Comparison of ENCODE assay signal across 8 cellular contexts in the genomic region with DNA sequence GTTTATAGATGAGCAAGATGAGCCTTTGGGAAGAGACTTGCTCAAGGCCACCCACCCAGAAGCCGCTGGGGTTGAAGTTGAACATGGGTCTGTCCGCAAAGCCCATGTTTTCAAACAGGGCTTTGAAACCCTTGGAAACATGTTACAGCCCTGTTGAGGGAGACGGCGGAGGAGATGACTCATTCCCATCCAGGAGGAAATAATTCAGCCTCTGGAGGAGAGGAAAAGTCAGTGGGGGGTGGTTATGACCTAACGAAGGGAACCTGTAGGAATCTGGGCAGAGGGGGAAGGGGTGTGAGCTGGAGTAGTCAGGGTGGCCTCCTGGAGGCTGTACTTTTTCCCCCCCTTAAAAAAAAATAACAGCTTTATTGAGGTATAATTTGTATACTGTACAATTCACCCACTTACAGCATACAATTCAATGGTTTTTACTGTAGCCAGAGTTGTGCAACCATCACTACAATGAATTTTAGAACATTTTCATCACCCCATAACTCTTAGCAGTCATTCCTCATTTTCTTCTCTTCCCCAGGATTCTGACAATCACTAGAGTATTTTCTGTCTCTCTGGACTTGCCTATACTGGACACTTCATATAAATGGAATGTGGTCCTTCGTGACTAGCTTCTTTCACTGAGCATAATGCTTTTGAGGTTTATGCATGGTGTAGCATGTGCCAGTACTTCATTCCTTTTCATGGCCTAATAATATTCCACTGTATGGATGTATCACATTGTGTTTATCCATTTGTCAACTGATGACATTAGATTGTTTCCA. TPM values are rescaled to one million over a fixed set of nuclear protein-coding genes. Genes with fewer than 3 reads are reported as not detected.
A peak's percentile ranks its signal among the peaks of the same experiment; 100 is the strongest.
DNase-seq lines count a peak whose midpoint lies in the region; ATAC-seq and TF ChIP-seq lines count a peak whose summit lies in the region.

No MANE protein-coding gene starts in this region.

- TF ChIP-seq POLR2A in GM18505 (IDR thresholded peaks at IDR 0.05; ENCODE audit: borderline replicate concordance, extremely low read depth, insufficient read depth, insufficient read length) = no peak

- peak overlapping the region in 5 of 7 donors; percentile 29 to 88 (median 58) for H3K4me3 Mint-ChIP-seq in CD8-positive, alpha-beta memory T cell

- H3K4me1 ChIP-seq in CD8-positive, alpha-beta memory T cell (ENCODE audit: insufficient read depth, low read length) = peaks cover 41% of the 10 kb centered on the region
- H3K4me1 ChIP-seq in PC-3 (ENCODE audit: insufficient read depth, low read length) = peaks cover 40% of the 10 kb centered on the region
- peaks cover 25% of the 10 kb centered on the region for H3K4me1 ChIP-seq in osteoblast (ENCODE audit: insufficient read depth, low read length)

- H3K9me3 ChIP-seq in CD8-positive, alpha-beta memory T cell (ENCODE audit: low read length) = no peaks in the 10 kb centered on the region
- H3K9me3 ChIP-seq in PC-3 (ENCODE audit: low read length) (no peaks in the 10 kb centered on the region), osteoblast (ENCODE audit: low read depth, low read length) (no peaks in the 10 kb centered on the region)

- peak overlapping the region; percentile 53 for H3K9ac ChIP-seq in PC-3 (ENCODE audit: low read length)

- H3K27me3 ChIP-seq in CD8-positive, alpha-beta memory T cell (ENCODE audit: insufficient read depth, low read length, poor library complexity, severe bottlenecking) = no peaks in the 10 kb centered on the region
- H3K27me3 ChIP-seq in PC-3 (ENCODE audit: low read length) (no peaks in the 10 kb centered on the region), osteoblast (ENCODE audit: insufficient read depth, low read length) (no peaks in the 10 kb centered on the region)

- no peaks in the 10 kb centered on the region for H3K36me3 ChIP-seq in CD8-positive, alpha-beta memory T cell (ENCODE audit: insufficient read depth, low read length)
- H3K36me3 ChIP-seq in PC-3 (ENCODE audit: low read depth, low read length) (no peaks in the 10 kb centered on the region), osteoblast (ENCODE audit: insufficient read depth, low read length) (no peaks in the 10 kb centered on the region)

- ATAC-seq in PC-3 (peak; percentile 76), esophagus mucosa (peak; percentile 44), HG03135 (IDR thresholded peaks at IDR 0.05; ENCODE audit: unreplicated experiment) (no peak), HG03378 (IDR thresholded peaks at IDR 0.05; ENCODE audit: unreplicated experiment) (no peak), GM18505 (IDR thresholded peaks at IDR 0.05; ENCODE audit: unreplicated experiment) (no peak)

- H3K79me2 ChIP-seq in PC-3 (ENCODE audit: low read length) (peaks cover 31% of the 10 kb centered on the region), osteoblast (ENCODE audit: insufficient read depth, low read length) (peaks cover 29% of the 10 kb centered on the region)

- H3F3A ChIP-seq in PC-3 (ENCODE audit: low read length, unreplicated experiment) = no peaks in the 10 kb centered on the region

- H3K4me1 Mint-ChIP-seq in CD8-positive, alpha-beta memory T cell = peaks cover 40 to 56% (median 44%) of the 10 kb centered on the region in 3 donors

- H3K27ac Mint-ChIP-seq in CD8-positive, alpha-beta memory T cell = peak overlapping the region in 6 of 8 donors; percentile 38 to 93 (median 72)

- H3K27me3 Mint-ChIP-seq in CD8-positive, alpha-beta memory T cell = no peaks in the 10 kb centered on the region

- peak overlapping the region; percentile 72 for H3K4me2 ChIP-seq in PC-3 (ENCODE audit: low read length)
- peak overlapping the region; percentile 63 for H3K4me2 ChIP-seq in osteoblast (ENCODE audit: insufficient read depth, low read length)

- TF ChIP-seq CTCF in PC-3 (conservative IDR thresholded peaks at IDR 0.05; ENCODE audit: low read depth, low read length) = no peak
- TF ChIP-seq CTCF in osteoblast (IDR thresholded peaks at IDR 0.05; ENCODE audit: extremely low read depth, low read depth, low read length) = no peak

- H4K20me1 ChIP-seq in PC-3 (ENCODE audit: low read length) (no peaks in the 10 kb centered on the region), osteoblast (ENCODE audit: insufficient read depth, low read length) (peaks cover 17% of the 10 kb centered on the region)

- H3K9me3 Mint-ChIP-seq in CD8-positive, alpha-beta memory T cell = no peaks in the 10 kb centered on the region

- no peak for DNase-seq in CD8-positive, alpha-beta memory T cell
- DNase-seq in PC-3 = peak; percentile 87
- peak; percentile 98 for DNase-seq in osteoblast (ENCODE audit: insufficient read length, low spot score, missing footprints)
- DNase-seq in NCI-H510A treated with DMSO at 0.1 percent for 48 hours (lab: John Stamatoyannopoulos, UW) = no peak

- BruUV-seq in PC-3 (replicated peaks; lab: Mats Ljungman, UMichigan) = no TSS peak

- POLR2A ChIA-PET in CD8-positive, alpha-beta memory T cell (lab: Charles Lee) = no interaction called here
- POLR2A ChIA-PET in PC-3 (lab: Charles Lee; ENCODE audit: unreplicated experiment) = no interaction called here

- H3K9me2 ChIP-seq in PC-3 (replicated peaks; ENCODE audit: low read length) = no peaks in the 10 kb centered on the region

- intact Hi-C loops in PC-3 (cut with micrococcal nuclease) = no loop called here

- no peak overlapping the region for H3K4me3 ChIP-seq in CD8-positive, alpha-beta memory T cell (ENCODE audit: low read length)
- peak overlapping the region; percentile 32 for H3K4me3 ChIP-seq in PC-3 (ENCODE audit: low read length)
- H3K4me3 ChIP-seq in osteoblast (ENCODE audit: insufficient read depth, low read length) = peak overlapping the region; percentile 24

- CTCF ChIA-PET in CD8-positive, alpha-beta memory T cell (lab: Charles Lee) = no interaction called here
- CTCF ChIA-PET in PC-3 (lab: Charles Lee) = no interaction called here

- H2AFZ ChIP-seq in PC-3 (ENCODE audit: low read length) (peak overlapping the region; percentile 65), osteoblast (ENCODE audit: low read length) (peak overlapping the region; percentile 51)

- peaks cover 0 to 3% (median 0%) of the 10 kb centered on the region in 3 donors for H3K36me3 Mint-ChIP-seq in CD8-positive, alpha-beta memory T cell

- H3K27ac ChIP-seq in CD8-positive, alpha-beta memory T cell (ENCODE audit: low read depth, low read length) = no peak overlapping the region
- peak overlapping the region; percentile 81 for H3K27ac ChIP-seq in PC-3 (ENCODE audit: low read length)
- peak overlapping the region; percentile 89 for H3K27ac ChIP-seq in osteoblast (ENCODE audit: low read depth, low read length)

RNA-seq across cellular contexts. Expression of a gene that starts 1.9 kb away (rescaled TPM):
- 10 to 100 TPM; 46.0 to 47.4 TPM for total RNA-seq in CD8-positive, alpha-beta memory T cell
- polyA plus RNA-seq in CD8-positive, alpha-beta memory T cell = 31.9 TPM
- total RNA-seq in PC-3 (2014; rRNA removed) (4.8 and 6.2 TPM in 2 replicates), esophagus mucosa (5.4 TPM), osteoblast (7.6 and 10.3 TPM in 2 replicates)

Comparison
In these comparisons a context has a peak if more than half of its experiments do, and no peak if none do; other contexts are left out.
1. DNase-seq: peak in PC-3 (single experiment) and osteoblast (single experiment); none in CD8-positive, alpha-beta memory T cell (0 of 5) and NCI-H510A treated with DMSO at 0.1 percent for 48 hours (single experiment).
2. ATAC-seq: peak in PC-3 (single experiment) and esophagus mucosa (single experiment); none in HG03135 (single experiment), HG03378 (single experiment) and GM18505 (single experiment).